ENCODE assay signal across 2 cellular contexts in the genomic region with DNA sequence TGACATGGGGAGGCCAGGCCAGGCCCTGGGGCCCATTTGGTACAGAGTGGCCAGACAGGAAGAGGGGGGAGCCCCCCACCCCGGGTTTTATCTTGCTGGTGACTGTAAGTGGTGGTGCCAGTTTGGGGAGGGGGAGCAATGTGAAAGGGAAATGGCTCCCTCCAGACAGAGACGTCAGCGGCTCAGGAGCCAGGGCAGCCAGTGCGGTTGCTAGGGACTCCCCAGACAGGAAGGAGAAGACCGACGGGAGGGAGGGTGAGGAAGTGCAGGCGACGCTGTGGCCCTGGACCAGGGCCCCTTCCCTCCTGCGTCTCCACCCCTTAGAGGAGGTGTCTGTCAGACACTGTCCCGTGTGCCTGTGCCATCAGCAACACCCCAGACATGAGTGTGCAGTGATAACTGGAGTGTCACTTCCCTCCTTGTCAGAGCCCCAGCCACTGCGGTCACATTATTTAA.
A peak's percentile ranks its signal among the peaks of the same experiment; 100 is the strongest.
TF ChIP-seq lines count a peak whose summit lies in the region.

No MANE protein-coding gene starts in this region.

TF ChIP-seq in liver, 16 proteins besides CTCF, POLR2A, EP300 and RAD21:
- TF ChIP-seq HNF4A (conservative IDR thresholded peaks at IDR 0.05): no peak
- TF ChIP-seq, protein P1, sequence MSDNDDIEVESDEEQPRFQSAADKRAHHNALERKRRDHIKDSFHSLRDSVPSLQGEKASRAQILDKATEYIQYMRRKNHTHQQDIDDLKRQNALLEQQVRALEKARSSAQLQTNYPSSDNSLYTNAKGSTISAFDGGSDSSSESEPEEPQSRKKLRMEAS (IDR thresholded peaks at IDR 0.05): peak; percentile 48
- TF ChIP-seq TAF1 (conservative IDR thresholded peaks at IDR 0.05): no peak
- TF ChIP-seq, protein P2, sequence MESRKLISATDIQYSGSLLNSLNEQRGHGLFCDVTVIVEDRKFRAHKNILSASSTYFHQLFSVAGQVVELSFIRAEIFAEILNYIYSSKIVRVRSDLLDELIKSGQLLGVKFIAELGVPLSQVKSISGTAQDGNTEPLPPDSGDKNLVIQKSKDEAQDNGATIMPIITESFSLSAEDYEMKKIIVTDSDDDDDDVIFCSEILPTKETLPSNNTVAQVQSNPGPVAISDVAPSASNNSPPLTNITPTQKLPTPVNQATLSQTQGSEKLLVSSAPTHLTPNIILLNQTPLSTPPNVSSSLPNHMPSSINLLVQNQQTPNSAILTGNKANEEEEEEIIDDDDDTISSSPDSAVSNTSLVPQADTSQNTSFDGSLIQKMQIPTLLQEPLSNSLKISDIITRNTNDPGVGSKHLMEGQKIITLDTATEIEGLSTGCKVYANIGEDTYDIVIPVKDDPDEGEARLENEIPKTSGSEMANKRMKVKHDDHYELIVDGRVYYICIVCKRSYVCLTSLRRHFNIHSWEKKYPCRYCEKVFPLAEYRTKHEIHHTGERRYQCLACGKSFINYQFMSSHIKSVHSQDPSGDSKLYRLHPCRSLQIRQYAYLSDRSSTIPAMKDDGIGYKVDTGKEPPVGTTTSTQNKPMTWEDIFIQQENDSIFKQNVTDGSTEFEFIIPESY (IDR thresholded peaks at IDR 0.05): no peak
- TF ChIP-seq, protein P3, sequence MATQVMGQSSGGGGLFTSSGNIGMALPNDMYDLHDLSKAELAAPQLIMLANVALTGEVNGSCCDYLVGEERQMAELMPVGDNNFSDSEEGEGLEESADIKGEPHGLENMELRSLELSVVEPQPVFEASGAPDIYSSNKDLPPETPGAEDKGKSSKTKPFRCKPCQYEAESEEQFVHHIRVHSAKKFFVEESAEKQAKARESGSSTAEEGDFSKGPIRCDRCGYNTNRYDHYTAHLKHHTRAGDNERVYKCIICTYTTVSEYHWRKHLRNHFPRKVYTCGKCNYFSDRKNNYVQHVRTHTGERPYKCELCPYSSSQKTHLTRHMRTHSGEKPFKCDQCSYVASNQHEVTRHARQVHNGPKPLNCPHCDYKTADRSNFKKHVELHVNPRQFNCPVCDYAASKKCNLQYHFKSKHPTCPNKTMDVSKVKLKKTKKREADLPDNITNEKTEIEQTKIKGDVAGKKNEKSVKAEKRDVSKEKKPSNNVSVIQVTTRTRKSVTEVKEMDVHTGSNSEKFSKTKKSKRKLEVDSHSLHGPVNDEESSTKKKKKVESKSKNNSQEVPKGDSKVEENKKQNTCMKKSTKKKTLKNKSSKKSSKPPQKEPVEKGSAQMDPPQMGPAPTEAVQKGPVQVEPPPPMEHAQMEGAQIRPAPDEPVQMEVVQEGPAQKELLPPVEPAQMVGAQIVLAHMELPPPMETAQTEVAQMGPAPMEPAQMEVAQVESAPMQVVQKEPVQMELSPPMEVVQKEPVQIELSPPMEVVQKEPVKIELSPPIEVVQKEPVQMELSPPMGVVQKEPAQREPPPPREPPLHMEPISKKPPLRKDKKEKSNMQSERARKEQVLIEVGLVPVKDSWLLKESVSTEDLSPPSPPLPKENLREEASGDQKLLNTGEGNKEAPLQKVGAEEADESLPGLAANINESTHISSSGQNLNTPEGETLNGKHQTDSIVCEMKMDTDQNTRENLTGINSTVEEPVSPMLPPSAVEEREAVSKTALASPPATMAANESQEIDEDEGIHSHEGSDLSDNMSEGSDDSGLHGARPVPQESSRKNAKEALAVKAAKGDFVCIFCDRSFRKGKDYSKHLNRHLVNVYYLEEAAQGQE (IDR thresholded peaks at IDR 0.05): no peak
- TF ChIP-seq SP1 (IDR thresholded peaks at IDR 0.05): no peak
- peak; percentile 19 for TF ChIP-seq YY1 (IDR thresholded peaks at IDR 0.05)
- TF ChIP-seq RXRA (IDR thresholded peaks at IDR 0.05): peak in 1 of 2 donors; percentile 15
- TF ChIP-seq FOXA2 (IDR thresholded peaks at IDR 0.05): no peak
- TF ChIP-seq HNF4G (IDR thresholded peaks at IDR 0.05): no peak
- TF ChIP-seq, protein P4, sequence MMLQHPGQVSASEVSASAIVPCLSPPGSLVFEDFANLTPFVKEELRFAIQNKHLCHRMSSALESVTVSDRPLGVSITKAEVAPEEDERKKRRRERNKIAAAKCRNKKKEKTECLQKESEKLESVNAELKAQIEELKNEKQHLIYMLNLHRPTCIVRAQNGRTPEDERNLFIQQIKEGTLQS (IDR thresholded peaks at IDR 0.05): no peak
- TF ChIP-seq FOXA1 (IDR thresholded peaks at IDR 0.05): no peak
- no peak for TF ChIP-seq EGR1 (IDR thresholded peaks at IDR 0.05; ENCODE audit: low read depth in 2 of 2)
- no peak for TF ChIP-seq GABPA (IDR thresholded peaks at IDR 0.05 in 1 of 2, conservative IDR thresholded peaks at IDR 0.05 in 1 of 2)
- no peak for TF ChIP-seq NR2F2 (IDR thresholded peaks at IDR 0.05)
- TF ChIP-seq JUND (IDR thresholded peaks at IDR 0.05): no peak

TF ChIP-seq in HepG2, 621 proteins besides CTCF, POLR2A, EP300 and RAD21:
- TF ChIP-seq SP2 (CRISPR knock-in tag; IDR thresholded peaks at IDR 0.05): no peak
- TF ChIP-seq CENPX (CRISPR knock-in tag; IDR thresholded peaks at IDR 0.05): no peak
- TF ChIP-seq, protein P5, sequence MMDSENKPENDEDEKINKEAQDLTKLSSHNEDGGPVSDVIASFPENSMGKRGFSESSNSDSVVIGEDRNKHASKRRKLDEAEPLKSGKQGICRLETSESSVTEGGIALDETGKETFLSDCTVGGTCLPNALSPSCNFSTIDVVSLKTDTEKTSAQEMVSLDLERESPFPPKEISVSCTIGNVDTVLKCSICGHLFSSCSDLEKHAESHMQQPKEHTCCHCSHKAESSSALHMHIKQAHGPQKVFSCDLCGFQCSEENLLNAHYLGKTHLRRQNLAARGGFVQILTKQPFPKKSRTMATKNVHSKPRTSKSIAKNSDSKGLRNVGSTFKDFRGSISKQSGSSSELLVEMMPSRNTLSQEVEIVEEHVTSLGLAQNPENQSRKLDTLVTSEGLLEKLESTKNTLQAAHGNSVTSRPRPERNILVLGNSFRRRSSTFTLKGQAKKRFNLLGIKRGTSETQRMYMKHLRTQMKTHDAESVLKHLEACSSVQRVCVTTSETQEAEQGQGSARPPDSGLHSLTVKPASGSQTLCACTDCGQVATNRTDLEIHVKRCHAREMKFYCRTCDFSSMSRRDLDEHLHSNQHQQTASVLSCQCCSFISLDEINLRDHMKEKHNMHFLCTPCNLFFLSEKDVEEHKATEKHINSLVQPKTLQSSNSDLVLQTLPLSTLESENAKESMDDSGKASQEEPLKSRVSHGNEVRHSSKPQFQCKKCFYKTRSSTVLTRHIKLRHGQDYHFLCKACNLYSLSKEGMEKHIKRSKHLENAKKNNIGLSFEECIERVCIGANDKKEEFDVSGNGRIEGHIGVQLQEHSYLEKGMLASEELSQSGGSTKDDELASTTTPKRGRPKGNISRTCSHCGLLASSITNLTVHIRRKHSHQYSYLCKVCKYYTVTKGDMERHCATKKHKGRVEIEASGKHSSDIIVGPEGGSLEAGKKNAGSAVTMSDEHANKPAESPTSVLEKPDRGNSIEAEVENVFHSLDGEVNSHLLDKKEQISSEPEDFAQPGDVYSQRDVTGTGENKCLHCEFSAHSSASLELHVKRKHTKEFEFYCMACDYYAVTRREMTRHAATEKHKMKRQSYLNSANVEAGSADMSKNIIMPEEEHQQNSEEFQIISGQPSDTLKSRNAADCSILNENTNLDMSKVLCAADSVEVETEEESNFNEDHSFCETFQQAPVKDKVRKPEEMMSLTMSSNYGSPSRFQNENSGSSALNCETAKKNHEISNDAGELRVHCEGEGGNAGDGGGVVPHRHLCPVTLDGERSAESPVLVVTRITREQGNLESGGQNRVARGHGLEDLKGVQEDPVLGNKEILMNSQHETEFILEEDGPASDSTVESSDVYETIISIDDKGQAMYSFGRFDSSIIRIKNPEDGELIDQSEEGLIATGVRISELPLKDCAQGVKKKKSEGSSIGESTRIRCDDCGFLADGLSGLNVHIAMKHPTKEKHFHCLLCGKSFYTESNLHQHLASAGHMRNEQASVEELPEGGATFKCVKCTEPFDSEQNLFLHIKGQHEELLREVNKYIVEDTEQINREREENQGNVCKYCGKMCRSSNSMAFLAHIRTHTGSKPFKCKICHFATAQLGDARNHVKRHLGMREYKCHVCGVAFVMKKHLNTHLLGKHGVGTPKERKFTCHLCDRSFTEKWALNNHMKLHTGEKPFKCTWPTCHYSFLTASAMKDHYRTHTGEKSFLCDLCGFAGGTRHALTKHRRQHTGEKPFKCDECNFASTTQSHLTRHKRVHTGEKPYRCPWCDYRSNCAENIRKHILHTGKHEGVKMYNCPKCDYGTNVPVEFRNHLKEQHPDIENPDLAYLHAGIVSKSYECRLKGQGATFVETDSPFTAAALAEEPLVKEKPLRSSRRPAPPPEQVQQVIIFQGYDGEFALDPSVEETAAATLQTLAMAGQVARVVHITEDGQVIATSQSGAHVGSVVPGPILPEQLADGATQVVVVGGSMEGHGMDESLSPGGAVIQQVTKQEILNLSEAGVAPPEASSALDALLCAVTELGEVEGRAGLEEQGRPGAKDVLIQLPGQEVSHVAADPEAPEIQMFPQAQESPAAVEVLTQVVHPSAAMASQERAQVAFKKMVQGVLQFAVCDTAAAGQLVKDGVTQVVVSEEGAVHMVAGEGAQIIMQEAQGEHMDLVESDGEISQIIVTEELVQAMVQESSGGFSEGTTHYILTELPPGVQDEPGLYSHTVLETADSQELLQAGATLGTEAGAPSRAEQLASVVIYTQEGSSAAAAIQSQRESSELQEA (CRISPR knock-in tag; IDR thresholded peaks at IDR 0.05; ENCODE audit: not compliant biosample characterization): no peak
- TF ChIP-seq PRPF4 (IDR thresholded peaks at IDR 0.05; ENCODE audit: low read depth, low read length, poor library complexity, severe bottlenecking): no peak
- TF ChIP-seq ARID2 (CRISPR knock-in tag; IDR thresholded peaks at IDR 0.05; ENCODE audit: borderline replicate concordance): no peak
- TF ChIP-seq ZNF670 (CRISPR knock-in tag; IDR thresholded peaks at IDR 0.05; ENCODE audit: borderline replicate concordance): no peak
- TF ChIP-seq KDM5A (IDR thresholded peaks at IDR 0.05; ENCODE audit: borderline replicate concordance, low read length): no peak
- no peak for TF ChIP-seq ZNF44 (CRISPR knock-in tag; IDR thresholded peaks at IDR 0.05)
- TF ChIP-seq, protein P6, sequence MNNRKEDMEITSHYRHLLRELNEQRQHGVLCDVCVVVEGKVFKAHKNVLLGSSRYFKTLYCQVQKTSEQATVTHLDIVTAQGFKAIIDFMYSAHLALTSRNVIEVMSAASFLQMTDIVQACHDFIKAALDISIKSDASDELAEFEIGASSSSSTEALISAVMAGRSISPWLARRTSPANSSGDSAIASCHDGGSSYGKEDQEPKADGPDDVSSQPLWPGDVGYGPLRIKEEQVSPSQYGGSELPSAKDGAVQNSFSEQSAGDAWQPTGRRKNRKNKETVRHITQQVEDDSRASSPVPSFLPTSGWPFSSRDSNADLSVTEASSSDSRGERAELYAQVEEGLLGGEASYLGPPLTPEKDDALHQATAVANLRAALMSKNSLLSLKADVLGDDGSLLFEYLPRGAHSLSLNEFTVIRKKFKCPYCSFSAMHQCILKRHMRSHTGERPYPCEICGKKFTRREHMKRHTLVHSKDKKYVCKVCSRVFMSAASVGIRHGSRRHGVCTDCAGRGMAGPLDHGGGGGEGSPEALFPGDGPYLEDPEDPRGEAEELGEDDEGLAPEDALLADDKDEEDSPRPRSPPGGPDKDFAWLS (CRISPR knock-in tag; IDR thresholded peaks at IDR 0.05; ENCODE audit: borderline replicate concordance): no peak
- no peak for TF ChIP-seq ZNF7 (CRISPR knock-in tag; IDR thresholded peaks at IDR 0.05)
- TF ChIP-seq ZBTB42 (CRISPR knock-in tag; IDR thresholded peaks at IDR 0.05): no peak
